27 cellular contexts compared by ENCODE assay signal in genomic region chr2:46339200-46339599, GRCh38. TPM values are rescaled to one million over a fixed set of nuclear protein-coding genes. Genes with fewer than 3 reads are reported as not detected.
DNase-seq lines count a peak whose midpoint lies in the region; ATAC-seq, FAIRE-seq and TF ChIP-seq lines count a peak whose summit lies in the region.
"Had no signal": no experiment of that assay in that cellular context is flagged by ENCODE, and none has a peak within 500 bp of the region (broad histone marks: within the 10 kb centered on the region; RNA-seq: fewer than 3 reads in every experiment).

No MANE protein-coding gene starts in this region.

- H3K36me3 ChIP-seq in HepG2 (replicated peaks in 1 of 2; ENCODE audit: control insufficient read depth in 1 of 2, insufficient read depth in 2 of 2, low read length in 2 of 2) (peaks cover 0 to 4% of the 10 kb centered on the region in 2 experiments; a peak in 1 of 5 replicates), right lobe of liver (no peaks in the 10 kb centered on the region), fibroblast of lung (ENCODE audit: control insufficient read depth, insufficient read depth, low read length) (no peaks in the 10 kb centered on the region), smooth muscle cell (ENCODE audit: low read depth) (no peaks in the 10 kb centered on the region)
- H3K36me3 ChIP-seq: neutrophil, sigmoid colon had no signal

- DNase-seq in HepG2 (ENCODE audit: low spot score) (no peak), right lobe of liver (no peak), fibroblast of lung (ENCODE audit: low read depth in 2 of 2) (no peak), smooth muscle cell (lab: John Stamatoyannopoulos, UW; ENCODE audit: unreplicated experiment) (no peak), GM19238 (ENCODE audit: insufficient read length, low spot score) (no peak), NCI-H2029 (lab: John Stamatoyannopoulos, UW) (no peak), H54 (ENCODE audit: insufficient read length, low spot score) (no peak)
- no peak for DNase-seq in stimulated activated naive CD8-positive, alpha-beta T cell treated with anti-CD3 and anti-CD28 coated beads, Interleukin-15, amount 100 ng/mL, for 72 hours
- DNase-seq: ACHN; activated CD4-positive, alpha-beta T cell treated with anti-CD3 and anti-CD28 coated beads for 1 hour; activated CD8-positive, alpha-beta memory T cell treated with anti-CD3 and anti-CD28 coated beads, Interleukin-2, amount 50 U/mL, for 48 hours; activated CD8-positive, alpha-beta T cell treated with anti-CD3 and anti-CD28 coated beads for 36 hours; activated naive CD4-positive, alpha-beta T cell treated with anti-CD3 and anti-CD28 coated beads for 36 hours; CD8-positive, alpha-beta T cell; GOT3; midbrain; naive thymus-derived CD4-positive, alpha-beta T cell; NCI-H446 treated with DMSO at 0.1 percent for 48 hours; sigmoid colon; stimulated activated CD4-positive, alpha-beta T cell treated with anti-CD3 and anti-CD28 coated beads, Interleukin-4, amount 100 ng/mL, for 1 hour had no signal

- H3K27me3 ChIP-seq in HepG2 (ENCODE audit: control insufficient read depth in 1 of 2, insufficient read depth in 2 of 2, low read length in 2 of 2) (no peaks in the 10 kb centered on the region), right lobe of liver (no peaks in the 10 kb centered on the region), fibroblast of lung (ENCODE audit: control insufficient read depth, insufficient read depth, low read length) (no peaks in the 10 kb centered on the region), smooth muscle cell (ENCODE audit: low read depth) (no peaks in the 10 kb centered on the region)
- H3K27me3 ChIP-seq: sigmoid colon had no signal

- H3K27me3 Mint-ChIP-seq in stimulated activated naive CD8-positive, alpha-beta T cell treated with anti-CD3 and anti-CD28 coated beads, Interleukin-15, amount 100 ng/mL, for 72 hours, result peaks cover 13% of the 10 kb centered on the region
- H3K27me3 Mint-ChIP-seq: activated CD8-positive, alpha-beta T cell treated with anti-CD3 and anti-CD28 coated beads for 36 hours had no signal

- H3K9me3 Mint-ChIP-seq in stimulated activated naive CD8-positive, alpha-beta T cell treated with anti-CD3 and anti-CD28 coated beads, Interleukin-15, amount 100 ng/mL, for 72 hours, result no peaks in the 10 kb centered on the region
- H3K9me3 Mint-ChIP-seq: activated CD8-positive, alpha-beta T cell treated with anti-CD3 and anti-CD28 coated beads for 36 hours; activated naive CD4-positive, alpha-beta T cell treated with anti-CD3 and anti-CD28 coated beads for 36 hours; CD8-positive, alpha-beta T cell; central memory CD8-positive, alpha-beta T cell; naive thymus-derived CD4-positive, alpha-beta T cell; T-helper 1 cell treated with Interleukin-12 subunit alpha and Interleukin-12 subunit beta and Interleukin-4 antibody, amounts not matched to agents 30 μg/mL and 1 μg/mL, for 36 hours had no signal

- H3K9ac ChIP-seq in HepG2 (ENCODE audit: insufficient read depth, low read depth, low read length) (no peak overlapping the region), fibroblast of lung (ENCODE audit: insufficient read depth, low read length) (no peak overlapping the region), smooth muscle cell (ENCODE audit: low read depth) (no peak overlapping the region)

- TF ChIP-seq CTCF in HepG2 (CRISPR knock-in tag; IDR thresholded peaks at IDR 0.05) (no peak), right lobe of liver (IDR thresholded peaks at IDR 0.05) (no peak), fibroblast of lung (conservative IDR thresholded peaks at IDR 0.05 in 1 of 2, IDR thresholded peaks at IDR 0.05 in 1 of 2; ENCODE audit: low read depth in 1 of 2, low read length in 2 of 2) (no peak), smooth muscle cell (IDR thresholded peaks at IDR 0.05; ENCODE audit: borderline replicate concordance, insufficient read depth, poor library complexity, severe bottlenecking) (no peak)

- no peak overlapping the region for H3K4me2 ChIP-seq in HepG2 (ENCODE audit: low read depth, low read length)
- no peak overlapping the region for H3K4me2 ChIP-seq in fibroblast of lung (ENCODE audit: extremely low read depth, insufficient read depth, low read length)
- H3K4me2 ChIP-seq in smooth muscle cell, result no peak overlapping the region

- H4K20me1 ChIP-seq in HepG2 (ENCODE audit: insufficient read depth, low read length) (peaks cover 83% of the 10 kb centered on the region), fibroblast of lung (ENCODE audit: control insufficient read depth, extremely low read depth, insufficient read depth, low read length) (no peaks in the 10 kb centered on the region), smooth muscle cell (ENCODE audit: low read depth) (peaks cover 70% of the 10 kb centered on the region)

- H3K4me1 Mint-ChIP-seq in stimulated activated naive CD8-positive, alpha-beta T cell treated with anti-CD3 and anti-CD28 coated beads, Interleukin-15, amount 100 ng/mL, for 72 hours, result peaks cover 37% of the 10 kb centered on the region
- H3K4me1 Mint-ChIP-seq: B cell had no signal

- no peak for TF ChIP-seq RAD21 in HepG2 (CRISPR knock-in tag; IDR thresholded peaks at IDR 0.05)

- ATAC-seq in HepG2 (no peak), right lobe of liver (no peak)
- no peak for ATAC-seq in stimulated activated naive CD8-positive, alpha-beta T cell treated with anti-CD3 and anti-CD28 coated beads, Interleukin-15, amount 100 ng/mL, for 72 hours
- ATAC-seq: activated CD8-positive, alpha-beta T cell treated with anti-CD3 and anti-CD28 coated beads for 36 hours; CD8-positive, alpha-beta T cell; naive thymus-derived CD4-positive, alpha-beta T cell had no signal

- in situ Hi-C loops in HepG2 (cut with HindIII; ENCODE audit: extremely low pct_ligation_motif_present, low pct_unique_long_range_greater_than_20kb), result no loop called here

- no peak overlapping the region for H3K4me3 Mint-ChIP-seq in stimulated activated naive CD8-positive, alpha-beta T cell treated with anti-CD3 and anti-CD28 coated beads, Interleukin-15, amount 100 ng/mL, for 72 hours
- H3K4me3 Mint-ChIP-seq: activated CD8-positive, alpha-beta T cell treated with anti-CD3 and anti-CD28 coated beads for 36 hours; activated naive CD4-positive, alpha-beta T cell treated with anti-CD3 and anti-CD28 coated beads for 36 hours; B cell; CD8-positive, alpha-beta T cell; central memory CD8-positive, alpha-beta T cell; naive thymus-derived CD4-positive, alpha-beta T cell; T-helper 1 cell treated with Interleukin-12 subunit alpha and Interleukin-12 subunit beta and Interleukin-4 antibody, amounts not matched to agents 30 μg/mL and 1 μg/mL, for 36 hours had no signal

- no peak overlapping the region for H3K27ac ChIP-seq in HepG2 (ENCODE audit: extremely low read length, insufficient read depth, low read length)
- peak overlapping the region in 1 of 3 donors; percentile 16 for H3K27ac ChIP-seq in right lobe of liver
- peak overlapping the region; percentile 22 for H3K27ac ChIP-seq in fibroblast of lung (ENCODE audit: insufficient read depth, low read length)
- H3K27ac ChIP-seq in smooth muscle cell (ENCODE audit: low read depth), result peak overlapping the region; percentile 69
- H3K27ac ChIP-seq: neutrophil, SK-N-MC had no signal

- H3K79me2 ChIP-seq in HepG2 (ENCODE audit: insufficient read depth, low read length) (peaks cover 98% of the 10 kb centered on the region), fibroblast of lung (ENCODE audit: control insufficient read depth, insufficient read depth, low read length) (peaks cover 52% of the 10 kb centered on the region), smooth muscle cell (ENCODE audit: low read depth) (peaks cover 75% of the 10 kb centered on the region)

- 93% methylated on average over 6 of the region's 6 CpGs for WGBS in HepG2 (ENCODE audit: low lambda C conversion rate)
- WGBS in right lobe of liver (ENCODE audit: insufficient coverage, low coverage, low lambda C conversion rate, missing lambda C conversion rate), result 58% methylated on average over 6 of the region's 6 CpGs
- WGBS in smooth muscle cell (ENCODE audit: low lambda C conversion rate), result 38% methylated on average over 6 of the region's 6 CpGs

- POLR2A ChIA-PET in HepG2 (lab: Yijun Ruan, JAX), result interaction anchor here (1.5 to 2.1 kb wide), 2 partner anchors 32 to 42 kb away, joined by 5 to 8 read pairs; partner anchors contain the start of gene EPAS1

- H2AFZ ChIP-seq in HepG2 (ENCODE audit: low read length), result no peak overlapping the region
- no peak overlapping the region for H2AFZ ChIP-seq in fibroblast of lung (ENCODE audit: low read length)
- H2AFZ ChIP-seq in smooth muscle cell (ENCODE audit: low read depth), result no peak overlapping the region

- TF ChIP-seq EP300 in HepG2 (IDR thresholded peaks at IDR 0.05; ENCODE audit: low read depth in 2 of 2, low read length in 2 of 2), result no peak
- no peak for TF ChIP-seq EP300 in HepG2 (CRISPR knock-in tag; IDR thresholded peaks at IDR 0.05; ENCODE audit: borderline replicate concordance)

- H3K9me3 ChIP-seq in HepG2 (ENCODE audit: low read length) (no peaks in the 10 kb centered on the region), right lobe of liver (no peaks in the 10 kb centered on the region), fibroblast of lung (ENCODE audit: control insufficient read depth, insufficient read depth, low read depth, low read length) (no peaks in the 10 kb centered on the region), smooth muscle cell (replicated peaks; ENCODE audit: low read depth) (no peaks in the 10 kb centered on the region)
- H3K9me3 ChIP-seq: neutrophil, sigmoid colon had no signal

- H3K4me3 ChIP-seq in HepG2 (replicated peaks in 1 of 3; ENCODE audit: insufficient read depth in 1 of 3, low read depth in 2 of 3, low read length in 3 of 3) (no peak overlapping the region), right lobe of liver (no peak overlapping the region), fibroblast of lung (replicated peaks in 1 of 4; ENCODE audit: control extremely low read depth in 1 of 4, insufficient read depth in 1 of 4, low read depth in 3 of 4, low read length in 4 of 4) (no peak overlapping the region), smooth muscle cell (no peak overlapping the region)
- H3K4me3 ChIP-seq: sigmoid colon, SK-N-MC had no signal

- H3F3A ChIP-seq in smooth muscle cell (ENCODE audit: low read depth), result peaks cover 49% of the 10 kb centered on the region

- intact Hi-C loops in HepG2 (cut with micrococcal nuclease; ENCODE audit: unreplicated experiment) (no loop called here), right lobe of liver (cut with DNase I) (no loop called here)

- H3K4me1 ChIP-seq in HepG2 (ENCODE audit: insufficient read depth, low read length) (peaks cover 63% of the 10 kb centered on the region), right lobe of liver (peaks cover 2 to 82% (median 30%) of the 10 kb centered on the region in 4 donors), fibroblast of lung (ENCODE audit: control insufficient read depth, extremely low read depth, insufficient read depth, low read length) (peaks cover 38% of the 10 kb centered on the region), smooth muscle cell (ENCODE audit: low read depth) (peaks cover 28% of the 10 kb centered on the region)

- no TSS peak for BruUV-seq in HepG2 (replicated peaks; lab: Mats Ljungman, UMichigan)

- no peak for TF ChIP-seq POLR2A in HepG2 (IDR thresholded peaks at IDR 0.05; ENCODE audit: insufficient read depth in 1 of 2, low read depth in 2 of 2, low read length in 2 of 2)
- TF ChIP-seq POLR2A in right lobe of liver (IDR thresholded peaks at IDR 0.05), result no peak
- no peak for TF ChIP-seq POLR2A in H54 (IDR thresholded peaks at IDR 0.05; ENCODE audit: low read depth, low read length)

- H3K27ac Mint-ChIP-seq in stimulated activated naive CD8-positive, alpha-beta T cell treated with anti-CD3 and anti-CD28 coated beads, Interleukin-15, amount 100 ng/mL, for 72 hours, result no peak overlapping the region
- H3K27ac Mint-ChIP-seq: activated CD8-positive, alpha-beta T cell treated with anti-CD3 and anti-CD28 coated beads for 36 hours; activated naive CD4-positive, alpha-beta T cell treated with anti-CD3 and anti-CD28 coated beads for 36 hours; B cell; CD8-positive, alpha-beta T cell; naive thymus-derived CD4-positive, alpha-beta T cell; progenitor cell of endocrine pancreas; T-helper 1 cell treated with Interleukin-12 subunit alpha and Interleukin-12 subunit beta and Interleukin-4 antibody, amounts not matched to agents 30 μg/mL and 1 μg/mL, for 36 hours had no signal

- CTCF ChIA-PET in HepG2 (lab: Yijun Ruan, JAX; ENCODE audit: low intra/inter-chr PET ratio, low total read pairs), result no interaction called here

- no peak for FAIRE-seq in HepG2 (lab: Jason Lieb, UNC)
- FAIRE-seq in H54 (lab: Jason Lieb, UNC), result no peak
- FAIRE-seq: TTC549 had no signal

RNA-seq across cellular contexts. Expression of gene EPAS1, which starts 42.0 kb away (rescaled TPM):
- total RNA-seq in HepG2 (2016; rRNA removed; fragmentation: Illumina TruSeq; extraction: Trizol), result 47.1 and 64.9 TPM in 2 replicates
- 15.6 and 21.2 TPM in 2 replicates for total RNA-seq in HepG2 (2016; cell fraction: cytosol; rRNA removed; fragmentation: Illumina TruSeq; extraction: Trizol; ENCODE audit: low read depth)
- total RNA-seq in HepG2 (2016; cell fraction: insoluble cytoplasmic fraction; rRNA removed; fragmentation: Illumina TruSeq; extraction: Trizol), result 45.9 and 54.8 TPM in 2 replicates
- 54.5 and 63.7 TPM in 2 replicates for total RNA-seq in HepG2 (2016; cell fraction: membrane; rRNA removed; fragmentation: Illumina TruSeq; extraction: Trizol)
- total RNA-seq in HepG2 (2016; cell fraction: nucleus; rRNA removed; fragmentation: Illumina TruSeq; extraction: Trizol), result 54.3 and 61.3 TPM in 2 replicates
- polyA plus RNA-seq in HepG2 (2011; rRNA removed), result 182 and 202 TPM in 2 replicates
- 62.2 and 87.1 TPM in 2 replicates for polyA plus RNA-seq in HepG2 (2011; cell fraction: cytosol; rRNA removed)
- 133 and 141 TPM in 2 replicates for polyA plus RNA-seq in HepG2 (2011; cell fraction: nucleus; rRNA removed)
- 97.8 and 103 TPM in 2 replicates for polyA plus RNA-seq in HepG2 (2012)
- polyA plus RNA-seq in HepG2 (2016; cell fraction: cytosol; fragmentation: Illumina TruSeq; extraction: Trizol; ENCODE audit: low read depth), result 15.2 and 19.3 TPM in 2 replicates
- polyA plus RNA-seq in HepG2 (2016; cell fraction: insoluble cytoplasmic fraction; fragmentation: Illumina TruSeq; extraction: Trizol; ENCODE audit: low read depth), result 72.5 and 91.0 TPM in 2 replicates
- polyA plus RNA-seq in HepG2 (2016; cell fraction: membrane; fragmentation: Illumina TruSeq; extraction: Trizol; ENCODE audit: low read depth), result 64.7 and 77.7 TPM in 2 replicates
- 74.5 and 82.8 TPM in 2 replicates for polyA plus RNA-seq in HepG2 (2016; cell fraction: nucleus; fragmentation: Illumina TruSeq; extraction: Trizol; ENCODE audit: insufficient read depth, low read depth)
- polyA minus RNA-seq in HepG2 (2011; rRNA and poly(A)+ RNA removed; ENCODE audit: low replicate concordance), result 156 and 217 TPM in 2 replicates
- 122 and 129 TPM in 2 replicates for polyA minus RNA-seq in HepG2 (2011; cell fraction: cytosol; rRNA and poly(A)+ RNA removed)
- 185 and 262 TPM in 2 replicates for polyA minus RNA-seq in HepG2 (2011; cell fraction: nucleus; rRNA and poly(A)+ RNA removed)
- total RNA-seq in right lobe of liver, result 100 to 1,000 TPM; 101 to 232 (median 170) TPM
- total RNA-seq in fibroblast of lung, result 82.4 and 120 TPM in 2 replicates
- 330 and 941 TPM in 2 replicates for polyA plus RNA-seq in fibroblast of lung
- polyA plus RNA-seq in fibroblast of lung (2012), result 135 and 492 TPM in 2 replicates
- 229 and 622 TPM in 2 replicates for polyA minus RNA-seq in fibroblast of lung (ENCODE audit: low replicate concordance)
- 57.5 and 91.6 TPM in 2 replicates for total RNA-seq in smooth muscle cell
- polyA plus RNA-seq in smooth muscle cell, result 31.7 and 61.5 TPM in 2 replicates
